Comparison of ENCODE assay signal across 8 cellular contexts in genomic region chr9:127418037-127418471, GRCh38. TPM values are rescaled to one million over a fixed set of nuclear protein-coding genes. Genes with fewer than 3 reads are reported as not detected.
A peak's percentile ranks its signal among the peaks of the same experiment; 100 is the strongest.
DNase-seq lines count a peak whose midpoint lies in the region; ATAC-seq, FAIRE-seq and TF ChIP-seq lines count a peak whose summit lies in the region.

No MANE protein-coding gene starts in this region.

- H3K4me3 ChIP-seq in mesenchymal stem cell (ENCODE audit: insufficient read depth in 1 of 2, low read depth in 1 of 2, low read length in 2 of 2): no peak overlapping the region

- POLR2A ChIA-PET in CD4-positive, alpha-beta T cell (lab: Charles Lee): interaction anchor here (0.6 to 1.6 kb wide), 2 partner anchors 10 to 32 kb away, joined by 3 read pairs; no protein-coding TSS in a partner anchor
- POLR2A ChIA-PET in activated CD4-positive, alpha-beta T cell treated with anti-CD3 and anti-CD28 coated beads, Interleukin-2, amount 10 ng/mL, durations not matched to agents 7 days and 5 days (lab: Charles Lee): no interaction called here

- intact Hi-C loops in CD4-positive, alpha-beta T cell (cut with DNase I, micrococcal nuclease): no loop called here

- no peak overlapping the region for H3K4ac ChIP-seq in mesenchymal stem cell (ENCODE audit: low read depth in 1 of 2, low read length in 2 of 2)

- H3K9me3 Mint-ChIP-seq in CD4-positive, alpha-beta T cell: no peaks in the 10 kb centered on the region
- H3K9me3 Mint-ChIP-seq in activated CD4-positive, alpha-beta T cell treated with anti-CD3 and anti-CD28 coated beads, Interleukin-2, amount 10 ng/mL, durations not matched to agents 7 days and 5 days: no peaks in the 10 kb centered on the region
- peaks cover 2% of the 10 kb centered on the region for H3K9me3 Mint-ChIP-seq in glutamatergic neuron (ENCODE audit: unreplicated experiment)

- H3K36me3 ChIP-seq in mesenchymal stem cell (ENCODE audit: control insufficient read depth in 1 of 2, insufficient read depth in 2 of 2, low read depth in 1 of 2, low read length in 2 of 2): peaks cover 0 to 4% of the 10 kb centered on the region in 2 experiments

- peak; percentile 42 for TF ChIP-seq CTCF in CD4-positive, alpha-beta T cell (IDR thresholded peaks at IDR 0.05)
- peak; percentile 33 for TF ChIP-seq CTCF in glutamatergic neuron (IDR thresholded peaks at IDR 0.05; ENCODE audit: partially characterized antibody, unreplicated experiment)

- peak in 7 of 10 experiments; percentile 27 to 50 (median 37) for DNase-seq in CD4-positive, alpha-beta T cell
- peak; percentile 28 for DNase-seq in HPDE6-E6E7 (ENCODE audit: extremely low spot score)
- peak; percentile 42 for DNase-seq in activated CD4-positive, alpha-beta T cell treated with anti-CD3 and anti-CD28 coated beads, Interleukin-2, amount 10 ng/mL, durations not matched to agents 7 days and 5 days
- DNase-seq in glutamatergic neuron: peak; percentile 67
- DNase-seq in stimulated activated CD8-positive, alpha-beta memory T cell treated with anti-CD3 and anti-CD28 coated beads, Interleukin-15, amount 100 ng/mL, for 1 hour (ENCODE audit: low read depth): peak; percentile 12
- DNase-seq in mesenchymal stem cell: no peak
- DNase-seq in NCI-H1694 (lab: John Stamatoyannopoulos, UW): no peak
- no peak for DNase-seq in frontal cortex (ENCODE audit: low spot score in 2 of 2)

- no peak overlapping the region for H4K8ac ChIP-seq in mesenchymal stem cell (ENCODE audit: low read length)

- no peak overlapping the region for H2BK15ac ChIP-seq in mesenchymal stem cell (ENCODE audit: low read depth, poor library complexity, severe bottlenecking)

- no peak overlapping the region for H3K18ac ChIP-seq in mesenchymal stem cell (ENCODE audit: low read depth in 1 of 2, low read length in 2 of 2)

- peak; percentile 76 for ATAC-seq in CD4-positive, alpha-beta T cell (ENCODE audit: poor library complexity)

- H3K27me3 Mint-ChIP-seq in CD4-positive, alpha-beta T cell: peaks cover 31% of the 10 kb centered on the region
- peaks cover 22% of the 10 kb centered on the region for H3K27me3 Mint-ChIP-seq in activated CD4-positive, alpha-beta T cell treated with anti-CD3 and anti-CD28 coated beads, Interleukin-2, amount 10 ng/mL, durations not matched to agents 7 days and 5 days
- H3K27me3 Mint-ChIP-seq in glutamatergic neuron (ENCODE audit: unreplicated experiment): peaks cover 4% of the 10 kb centered on the region

- H3K79me1 ChIP-seq in mesenchymal stem cell (replicated peaks; ENCODE audit: low read length, poor library complexity, severe bottlenecking): peaks cover 10% of the 10 kb centered on the region

- H4K91ac ChIP-seq in mesenchymal stem cell (ENCODE audit: low read length): no peak overlapping the region

- no peak overlapping the region for H2BK5ac ChIP-seq in mesenchymal stem cell (ENCODE audit: low read depth, low read length, poor library complexity, severe bottlenecking)

- H3K36me3 Mint-ChIP-seq in CD4-positive, alpha-beta T cell (ENCODE audit: low read depth): no peaks in the 10 kb centered on the region
- H3K36me3 Mint-ChIP-seq in activated CD4-positive, alpha-beta T cell treated with anti-CD3 and anti-CD28 coated beads, Interleukin-2, amount 10 ng/mL, durations not matched to agents 7 days and 5 days (ENCODE audit: low read depth): no peaks in the 10 kb centered on the region
- no peaks in the 10 kb centered on the region for H3K36me3 Mint-ChIP-seq in glutamatergic neuron (ENCODE audit: unreplicated experiment)

- H3K14ac ChIP-seq in mesenchymal stem cell (ENCODE audit: low read length in 2 of 2): no peak overlapping the region

- no peak overlapping the region for H3K4me3 Mint-ChIP-seq in CD4-positive, alpha-beta T cell
- no peak overlapping the region for H3K4me3 Mint-ChIP-seq in activated CD4-positive, alpha-beta T cell treated with anti-CD3 and anti-CD28 coated beads, Interleukin-2, amount 10 ng/mL, durations not matched to agents 7 days and 5 days
- no peak overlapping the region for H3K4me3 Mint-ChIP-seq in glutamatergic neuron (ENCODE audit: unreplicated experiment)

- H2BK12ac ChIP-seq in mesenchymal stem cell (ENCODE audit: low read length in 2 of 2): no peak overlapping the region

- H3K4me2 ChIP-seq in mesenchymal stem cell (ENCODE audit: low read length, poor library complexity, severe bottlenecking): no peak overlapping the region

- H3K27ac Mint-ChIP-seq in CD4-positive, alpha-beta T cell: no peak overlapping the region
- no peak overlapping the region for H3K27ac Mint-ChIP-seq in activated CD4-positive, alpha-beta T cell treated with anti-CD3 and anti-CD28 coated beads, Interleukin-2, amount 10 ng/mL, durations not matched to agents 7 days and 5 days
- no peak overlapping the region for H3K27ac Mint-ChIP-seq in glutamatergic neuron (ENCODE audit: unreplicated experiment)

- H3K4me1 ChIP-seq in mesenchymal stem cell (ENCODE audit: control insufficient read depth, insufficient read depth, low read depth, low read length): peaks cover 3% of the 10 kb centered on the region

- no peak for FAIRE-seq in frontal cortex (lab: Jason Lieb, UNC)

- peaks cover 6% of the 10 kb centered on the region for H3K4me1 Mint-ChIP-seq in CD4-positive, alpha-beta T cell (ENCODE audit: low read depth)
- peaks cover 7% of the 10 kb centered on the region for H3K4me1 Mint-ChIP-seq in activated CD4-positive, alpha-beta T cell treated with anti-CD3 and anti-CD28 coated beads, Interleukin-2, amount 10 ng/mL, durations not matched to agents 7 days and 5 days
- H3K4me1 Mint-ChIP-seq in glutamatergic neuron (ENCODE audit: low read depth, unreplicated experiment): peaks cover 10% of the 10 kb centered on the region

- CTCF ChIA-PET in CD4-positive, alpha-beta T cell (lab: Charles Lee): interaction anchor here (0.6 to 0.7 kb wide), 2 partner anchors 19 to 203 kb away, joined by 3 to 5 read pairs; no protein-coding TSS in a partner anchor
- CTCF ChIA-PET in activated CD4-positive, alpha-beta T cell treated with anti-CD3 and anti-CD28 coated beads, Interleukin-2, amount 10 ng/mL, durations not matched to agents 7 days and 5 days (lab: Charles Lee): interaction anchor here (0.9 to 1.2 kb wide), 2 partner anchors 30 to 38 kb away, joined by 3 to 4 read pairs; no protein-coding TSS in a partner anchor

- peaks cover 20% of the 10 kb centered on the region for H3K27me3 ChIP-seq in CD4-positive, alpha-beta T cell (ENCODE audit: control insufficient read depth, insufficient read depth, low read length)
- peaks cover 0 to 47% of the 10 kb centered on the region in 2 experiments for H3K27me3 ChIP-seq in mesenchymal stem cell (ENCODE audit: control insufficient read depth in 1 of 2, insufficient read depth in 1 of 2, low read length in 2 of 2)

- H3K9me3 ChIP-seq in CD4-positive, alpha-beta T cell (ENCODE audit: control insufficient read depth, low read length): no peaks in the 10 kb centered on the region
- H3K9me3 ChIP-seq in mesenchymal stem cell (ENCODE audit: control insufficient read depth, low read length): no peaks in the 10 kb centered on the region

- 40% methylated on average over 12 of the region's 12 CpGs for WGBS in mesenchymal stem cell

- no peak overlapping the region for H2BK120ac ChIP-seq in mesenchymal stem cell (ENCODE audit: low read depth, low read length)

- H3K9ac ChIP-seq in mesenchymal stem cell (ENCODE audit: low read length): no peak overlapping the region

- no peak overlapping the region for H2AK5ac ChIP-seq in mesenchymal stem cell (ENCODE audit: low read length, severe bottlenecking)

- H3K23ac ChIP-seq in mesenchymal stem cell (ENCODE audit: low read length in 2 of 2): no peak overlapping the region

- no peak overlapping the region for H2AFZ ChIP-seq in mesenchymal stem cell (ENCODE audit: low read depth, low read length)

- H3K27ac ChIP-seq in CD4-positive, alpha-beta T cell (ENCODE audit: low read depth, low read length): no peak overlapping the region
- H3K27ac ChIP-seq in mesenchymal stem cell (ENCODE audit: low read length, poor library complexity, severe bottlenecking): no peak overlapping the region

RNA-seq across cellular contexts. Expression of gene ZNF79, which starts 6.1 kb away (rescaled TPM):
- 1 to 10 TPM; 4.3 to 4.9 TPM for total RNA-seq in CD4-positive, alpha-beta T cell
- 10 to 100 TPM; 13.1 to 13.2 TPM for total RNA-seq in activated CD4-positive, alpha-beta T cell treated with anti-CD3 and anti-CD28 coated beads, Interleukin-2, amount 10 ng/mL, durations not matched to agents 7 days and 5 days
- 10.0 TPM for total RNA-seq in glutamatergic neuron (ENCODE audit: unreplicated experiment)
- 3.0 TPM for polyA plus RNA-seq in mesenchymal stem cell (2013, experiment 1 of 2)
- 3.0 TPM for polyA plus RNA-seq in mesenchymal stem cell (2013, experiment 2 of 2)
- 12.2 TPM for total RNA-seq in frontal cortex

RNA-seq across cellular contexts. Expression of gene SLC2A8, which starts 21.1 kb away (rescaled TPM):
- 1 to 10 TPM; 1.6 to 1.8 TPM for total RNA-seq in CD4-positive, alpha-beta T cell
- total RNA-seq in activated CD4-positive, alpha-beta T cell treated with anti-CD3 and anti-CD28 coated beads, Interleukin-2, amount 10 ng/mL, durations not matched to agents 7 days and 5 days: 1 to 10 TPM; 4.3 to 4.6 TPM
- total RNA-seq in glutamatergic neuron (ENCODE audit: unreplicated experiment) (30.6 TPM), frontal cortex (9.0 TPM)
- polyA plus RNA-seq in mesenchymal stem cell (2013, experiment 1 of 2): 6.3 TPM
- 6.8 TPM for polyA plus RNA-seq in mesenchymal stem cell (2013, experiment 2 of 2)

RNA-seq across cellular contexts. Expression of gene RPL12, which starts 33.2 kb away (rescaled TPM):
- total RNA-seq in CD4-positive, alpha-beta T cell: 1,000 to 10,000 TPM; 1,884 to 1,993 TPM
- 1,000 to 10,000 TPM; 1,186 to 1,386 TPM for total RNA-seq in activated CD4-positive, alpha-beta T cell treated with anti-CD3 and anti-CD28 coated beads, Interleukin-2, amount 10 ng/mL, durations not matched to agents 7 days and 5 days
- total RNA-seq in glutamatergic neuron (ENCODE audit: unreplicated experiment) (475 TPM), frontal cortex (717 TPM)
- 2,850 TPM for polyA plus RNA-seq in mesenchymal stem cell (2013, experiment 1 of 2)
- polyA plus RNA-seq in mesenchymal stem cell (2013, experiment 2 of 2): 2,702 TPM

RNA-seq across cellular contexts. Expression of gene LRSAM1, which starts 33.3 kb away (rescaled TPM):
- total RNA-seq in CD4-positive, alpha-beta T cell: 10 to 100 TPM; 11.4 to 16.0 TPM
- total RNA-seq in activated CD4-positive, alpha-beta T cell treated with anti-CD3 and anti-CD28 coated beads, Interleukin-2, amount 10 ng/mL, durations not matched to agents 7 days and 5 days: 10 to 100 TPM; 13.3 to 13.6 TPM
- total RNA-seq in glutamatergic neuron (ENCODE audit: unreplicated experiment): 38.0 TPM
- polyA plus RNA-seq in mesenchymal stem cell (2013, experiment 1 of 2): 7.9 TPM
- 7.2 TPM for polyA plus RNA-seq in mesenchymal stem cell (2013, experiment 2 of 2)
- 23.6 TPM for total RNA-seq in frontal cortex

Comparison
In these comparisons a context has a peak if more than half of its experiments do, and no peak if none do; other contexts are left out.
1. DNase-seq: peak in CD4-positive, alpha-beta T cell (7 of 10), HPDE6-E6E7 (single experiment), activated CD4-positive, alpha-beta T cell treated with anti-CD3 and anti-CD28 coated beads, Interleukin-2, amount 10 ng/mL, durations not matched to agents 7 days and 5 days (single experiment), glutamatergic neuron (single experiment) and stimulated activated CD8-positive, alpha-beta memory T cell treated with anti-CD3 and anti-CD28 coated beads, Interleukin-15, amount 100 ng/mL, for 1 hour (single experiment); none in mesenchymal stem cell (single experiment), NCI-H1694 (single experiment) and frontal cortex (0 of 2).